In the genomic region with DNA sequence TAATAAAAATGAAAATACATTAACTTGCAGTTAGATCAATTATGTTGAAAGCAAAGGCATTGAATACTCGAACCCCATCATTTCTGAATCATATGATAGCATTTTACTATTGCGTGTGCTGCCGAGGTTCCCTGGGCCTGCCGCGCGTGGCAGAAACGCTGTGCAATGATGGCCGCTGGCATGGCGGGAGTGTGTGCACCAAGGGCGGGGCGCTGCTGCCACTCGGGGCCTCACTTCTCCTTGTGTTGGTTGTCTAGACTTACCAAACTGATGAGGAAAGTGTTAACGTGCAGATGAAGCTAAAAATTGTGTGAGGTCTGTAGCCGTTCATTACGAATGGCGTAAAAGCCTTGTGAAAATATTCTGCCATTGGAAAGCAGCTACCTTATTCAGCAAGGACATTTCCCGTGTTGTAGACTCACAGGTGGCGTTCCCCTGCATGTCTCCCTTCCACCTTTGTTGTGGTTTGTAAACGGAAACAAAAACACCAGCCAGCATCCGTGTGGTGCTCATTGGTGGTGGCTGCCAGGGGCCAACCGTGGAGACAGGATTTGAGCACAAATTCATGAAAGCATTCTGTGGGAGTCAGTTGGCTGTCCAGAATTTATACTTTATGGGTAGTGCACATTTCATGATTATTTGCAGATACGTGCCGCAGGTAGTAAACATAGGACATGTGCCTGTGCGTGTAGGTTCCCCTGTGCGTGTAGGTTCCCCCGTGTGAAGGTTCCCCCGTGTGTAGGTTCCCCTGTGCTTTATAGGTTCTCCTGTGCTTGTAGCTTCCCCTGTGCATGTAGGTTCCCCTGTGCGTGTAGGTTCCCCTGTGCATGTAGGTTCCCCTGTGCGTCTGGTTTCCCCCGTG, we compare ENCODE assay signal across 9 cellular contexts. TPM values are rescaled to one million over a fixed set of nuclear protein-coding genes. Genes with fewer than 3 reads are reported as not detected.
DNase-seq lines count a peak whose midpoint lies in the region; ATAC-seq and TF ChIP-seq lines count a peak whose summit lies in the region.
"Had no signal": no experiment of that assay in that cellular context is flagged by ENCODE, and none has a peak within 500 bp of the region (broad histone marks: within the 10 kb centered on the region; RNA-seq: fewer than 3 reads in every experiment).

No MANE protein-coding gene starts in this region.

- no peaks in the 10 kb centered on the region for H3K9me3 ChIP-seq in CD4-positive, alpha-beta memory T cell (ENCODE audit: control insufficient read depth in 1 of 2, low read length in 2 of 2)
- H3K9me3 ChIP-seq in Peyer's patch (no peaks in the 10 kb centered on the region), gastrocnemius medialis (no peaks in the 10 kb centered on the region)

- H3K4me1 Mint-ChIP-seq in CD4-positive, alpha-beta memory T cell, result peaks cover 18 to 30% (median 25%) of the 10 kb centered on the region in 4 donors

- peak overlapping the region; percentile 88 to 94 (median 93) for H3K27ac Mint-ChIP-seq in CD4-positive, alpha-beta memory T cell

- no peak for TF ChIP-seq CTCF in Peyer's patch (IDR thresholded peaks at IDR 0.05)
- no peak for TF ChIP-seq CTCF in gastrocnemius medialis (IDR thresholded peaks at IDR 0.05 in 4 of 5, conservative IDR thresholded peaks at IDR 0.05 in 1 of 5)

- peak overlapping the region; percentile 86 to 94 (median 90) for H3K4me3 Mint-ChIP-seq in CD4-positive, alpha-beta memory T cell

- peak overlapping the region; percentile 30 to 58 for H3K4me3 ChIP-seq in CD4-positive, alpha-beta memory T cell (ENCODE audit: low read length in 2 of 2)
- H3K4me3 ChIP-seq in Peyer's patch (peak overlapping the region; percentile 20 to 45 (median 32)), skin epidermis (peak overlapping the region in 5 of 7 experiments; percentile 1 to 25 (median 15)), H7 (ENCODE audit: insufficient read depth, low read depth, low read length) (no peak overlapping the region), gastrocnemius medialis (no peak overlapping the region)

- no peaks in the 10 kb centered on the region for H3K36me3 ChIP-seq in CD4-positive, alpha-beta memory T cell (ENCODE audit: insufficient read depth, low read length)
- no peaks in the 10 kb centered on the region for H3K36me3 ChIP-seq in Peyer's patch
- no peaks in the 10 kb centered on the region for H3K36me3 ChIP-seq in H7 (replicated peaks; ENCODE audit: control insufficient read depth, insufficient read depth, low read length)
- H3K36me3 ChIP-seq in gastrocnemius medialis, result no peaks in the 10 kb centered on the region

- POLR2A ChIA-PET in CD4-positive, alpha-beta memory T cell (lab: Charles Lee; ENCODE audit: partially characterized antibody), result interaction anchor here (0.6 to 1.5 kb wide), 10 partner anchors 25 to 176 kb away, joined by 3 to 7 read pairs (median 3); no protein-coding TSS in a partner anchor

- no peaks in the 10 kb centered on the region for H3K9me3 Mint-ChIP-seq in CD4-positive, alpha-beta memory T cell

- peaks cover 0 to 5% of the 10 kb centered on the region in 2 donors for H3K36me3 Mint-ChIP-seq in CD4-positive, alpha-beta memory T cell

- intact Hi-C loops in CD4-positive, alpha-beta memory T cell (cut with micrococcal nuclease), result loop anchor here (1.0 to 2.0 kb wide), 5 partner anchors 10 to 124 kb away; a partner anchor contains a TSS
- intact Hi-C loops in posterior cingulate gyrus (cut with DNase I), result no loop called here
- intact Hi-C loops in gastrocnemius medialis (cut with DNase I; ENCODE audit: low total_unique reads), result no loop called here

- no peaks in the 10 kb centered on the region for H3K27me3 ChIP-seq in CD4-positive, alpha-beta memory T cell (ENCODE audit: insufficient read depth, low read length)
- H3K27me3 ChIP-seq in Peyer's patch, result no peaks in the 10 kb centered on the region
- H3K27me3 ChIP-seq in H7 (ENCODE audit: control insufficient read depth, insufficient read depth, low read length), result no peaks in the 10 kb centered on the region
- H3K27me3 ChIP-seq in gastrocnemius medialis, result no peaks in the 10 kb centered on the region

- H3K27ac ChIP-seq in CD4-positive, alpha-beta memory T cell (ENCODE audit: low read depth, low read length), result peak overlapping the region; percentile 44
- H3K27ac ChIP-seq in Peyer's patch, result peak overlapping the region; percentile 60 to 86 (median 74)
- H3K27ac ChIP-seq in skin epidermis, result peak overlapping the region in 13 of 21 experiments; percentile 4 to 88 (median 66)
- H3K27ac ChIP-seq in gastrocnemius medialis, result no peak overlapping the region

- no peaks in the 10 kb centered on the region for H3K27me3 Mint-ChIP-seq in CD4-positive, alpha-beta memory T cell

- TF ChIP-seq POLR2A in Peyer's patch (IDR thresholded peaks at IDR 0.05) (no peak), gastrocnemius medialis (IDR thresholded peaks at IDR 0.05) (no peak)

- ATAC-seq in gastrocnemius medialis, result no peak

- peak; percentile 88 to 92 (median 90) for DNase-seq in CD4-positive, alpha-beta memory T cell
- DNase-seq in Peyer's patch (peak in 2 of 3 donors; percentile 83 to 84), H7 (no peak), AG08395 (ENCODE audit: low spot score) (no peak), posterior cingulate gyrus (no peak), gastrocnemius medialis (no peak)
- DNase-seq in activated effector memory CD4-positive, alpha-beta T cell treated with Interleukin-2 at 50 U/mL for 16 hours, result peak; percentile 72
- DNase-seq: NCI-H526 had no signal

- CTCF ChIA-PET in CD4-positive, alpha-beta memory T cell (lab: Charles Lee; ENCODE audit: partially characterized antibody), result interaction anchor here (3.6 kb wide), 1 partner anchor 51 kb away, joined by 15 read pairs; no protein-coding TSS in a partner anchor

- in situ Hi-C loops in gastrocnemius medialis (cut with MboI; ENCODE audit: low sequenced_read_pairs in 4 of 4), result no loop called here

- peaks cover 32% of the 10 kb centered on the region for H3K4me1 ChIP-seq in CD4-positive, alpha-beta memory T cell (ENCODE audit: insufficient read depth, low read length)
- H3K4me1 ChIP-seq in Peyer's patch, result peaks cover 12 to 58% (median 19%) of the 10 kb centered on the region in 4 donors
- peaks cover 23 to 42% of the 10 kb centered on the region in 2 donors for H3K4me1 ChIP-seq in gastrocnemius medialis

RNA-seq across cellular contexts. Expression of a gene that starts 5.9 kb away (rescaled TPM):
- total RNA-seq in CD4-positive, alpha-beta memory T cell, result 10 to 100 TPM; 16.1 to 19.6 TPM
- polyA plus RNA-seq in CD4-positive, alpha-beta memory T cell, result 1 to 10 TPM in 1 of 2 donors, under 1 TPM in 1; 0.73 to 7.2 TPM
- total RNA-seq in Peyer's patch (100 to 1,000 TPM in 3 of 4 donors, 10 to 100 TPM in 1; 98.2 to 428 (median 422) TPM), gastrocnemius medialis (100 to 1,000 TPM in 1 of 4 donors, 10 to 100 TPM in 3; 16.7 to 106 (median 53.3) TPM)
- total RNA-seq in H7 (2014; rRNA removed; shearing (Covaris generic)), result 17.1 and 18.9 TPM in 2 replicates

Comparison
In these comparisons a context has a peak if more than half of its experiments do, and no peak if none do; other contexts are left out.
1. DNase-seq: peak in CD4-positive, alpha-beta memory T cell (5 of 5), Peyer's patch (2 of 3) and activated effector memory CD4-positive, alpha-beta T cell treated with Interleukin-2 at 50 U/mL for 16 hours (single experiment); none in H7 (single experiment), AG08395 (single experiment), posterior cingulate gyrus (0 of 10) and gastrocnemius medialis (0 of 2).
2. H3K27ac ChIP-seq: peak in CD4-positive, alpha-beta memory T cell (single experiment), Peyer's patch (4 of 4) and skin epidermis (13 of 21); none in gastrocnemius medialis (0 of 4).
3. H3K4me3 ChIP-seq: peak in CD4-positive, alpha-beta memory T cell (2 of 2), Peyer's patch (4 of 4) and skin epidermis (5 of 7); none in H7 (single experiment) and gastrocnemius medialis (0 of 4).